In the genomic region with DNA sequence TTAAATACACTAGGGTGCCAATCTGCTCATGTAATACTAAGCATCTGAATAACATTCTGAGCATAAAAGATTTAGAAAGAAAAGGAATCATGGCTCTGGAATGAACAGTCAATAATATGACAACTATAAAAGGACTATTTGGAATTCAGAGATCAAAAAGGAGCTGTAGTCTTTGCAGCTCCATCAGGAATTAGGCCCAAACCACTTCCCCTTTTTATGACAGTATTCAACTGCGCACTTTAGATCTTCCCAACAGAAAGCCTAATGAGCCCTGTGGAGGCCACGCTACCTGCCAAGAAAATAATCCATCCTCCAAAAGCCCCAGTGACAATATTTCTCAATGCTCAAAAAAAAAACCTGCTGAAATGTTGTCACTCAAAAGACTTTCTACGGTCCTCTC, we compare ENCODE assay signal across 19 cellular contexts.
"Had no signal": no experiment of that assay in that cellular context is flagged by ENCODE, and none has a peak within 500 bp of the region (broad histone marks: within the 10 kb centered on the region; RNA-seq: fewer than 3 reads in every experiment).

No MANE protein-coding gene starts in this region.

- H3K27ac ChIP-seq: esophagus squamous epithelium, foreskin keratinocyte, hepatocyte, neutrophil, spleen, tibial artery, upper lobe of right lung, vagina had no signal

- H3K36me3 ChIP-seq: esophagus squamous epithelium, neutrophil, spleen, tibial artery, upper lobe of right lung, vagina had no signal

- H3K27ac Mint-ChIP-seq: dendritic cell treated with granulocyte-macrophage colony-stimulating factor and Interleukin-4, amounts not matched to agents 40 ng/mL and 50 ng/mL, for 4 days; stimulated activated memory B cell treated with anti-CD40 and anti-IgM and Interleukin-4, amounts not matched to agents 10 μg/mL and 1 μg/mL and 100 μg/mL, for 72 hours; stimulated activated naive CD8-positive, alpha-beta T cell treated with anti-CD3 and anti-CD28 coated beads, Interleukin-15, Interleukin-2, amounts not matched to agents 100 ng/mL and 50 ng/mL, for 24 hours had no signal

- DNase-seq: esophagus squamous epithelium; foreskin keratinocyte; left colon; mesendoderm; naive thymus-derived CD8-positive, alpha-beta T cell; posterior cingulate gyrus; spleen; stimulated activated CD4-positive, alpha-beta T cell treated with anti-CD3 and anti-CD28 coated beads, Interleukin-15, amount 100 ng/mL, for 24 hours; stimulated activated CD4-positive, alpha-beta T cell treated with anti-CD3 and anti-CD28 coated beads, Interleukin-1b, Interleukin-23, amount 100 ng/mL, for 48 hours; stimulated activated CD4-positive, alpha-beta T cell treated with anti-CD3 and anti-CD28 coated beads, Interleukin-4, amount 100 ng/mL, for 24 hours; tibial artery; upper lobe of right lung had no signal

- H3K36me3 Mint-ChIP-seq: stimulated activated memory B cell treated with anti-CD40 and anti-IgM and Interleukin-4, amounts not matched to agents 10 μg/mL and 1 μg/mL and 100 μg/mL, for 72 hours had no signal

- H3K4me1 Mint-ChIP-seq: naive thymus-derived CD8-positive, alpha-beta T cell had no signal

- H3K4me3 ChIP-seq: esophagus squamous epithelium, hepatocyte, spleen, tibial artery, upper lobe of right lung, vagina had no signal

- H3K27me3 ChIP-seq: esophagus squamous epithelium, foreskin keratinocyte, hepatocyte, neutrophil, spleen, tibial artery, upper lobe of right lung, vagina had no signal

- H3K4me3 Mint-ChIP-seq: dendritic cell treated with granulocyte-macrophage colony-stimulating factor and Interleukin-4, amounts not matched to agents 40 ng/mL and 50 ng/mL, for 4 days; naive thymus-derived CD8-positive, alpha-beta T cell; stimulated activated memory B cell treated with anti-CD40 and anti-IgM and Interleukin-4, amounts not matched to agents 10 μg/mL and 1 μg/mL and 100 μg/mL, for 72 hours; stimulated activated naive CD8-positive, alpha-beta T cell treated with anti-CD3 and anti-CD28 coated beads, Interleukin-15, Interleukin-2, amounts not matched to agents 100 ng/mL and 50 ng/mL, for 24 hours had no signal

- H3K27me3 Mint-ChIP-seq: dendritic cell treated with granulocyte-macrophage colony-stimulating factor and Interleukin-4, amounts not matched to agents 40 ng/mL and 50 ng/mL, for 4 days; naive thymus-derived CD8-positive, alpha-beta T cell; stimulated activated memory B cell treated with anti-CD40 and anti-IgM and Interleukin-4, amounts not matched to agents 10 μg/mL and 1 μg/mL and 100 μg/mL, for 72 hours; stimulated activated naive CD8-positive, alpha-beta T cell treated with anti-CD3 and anti-CD28 coated beads, Interleukin-15, Interleukin-2, amounts not matched to agents 100 ng/mL and 50 ng/mL, for 24 hours had no signal

- ATAC-seq: foreskin keratinocyte; left colon; naive thymus-derived CD8-positive, alpha-beta T cell; sciatic nerve; stimulated activated memory B cell treated with anti-CD40 and anti-IgM and Interleukin-4, amounts not matched to agents 10 μg/mL and 1 μg/mL and 100 μg/mL, for 72 hours; upper lobe of right lung had no signal

- H3K4me1 ChIP-seq: esophagus squamous epithelium, foreskin keratinocyte, spleen, tibial artery, upper lobe of right lung, vagina had no signal

- H3K9me3 Mint-ChIP-seq: dendritic cell treated with granulocyte-macrophage colony-stimulating factor and Interleukin-4, amounts not matched to agents 40 ng/mL and 50 ng/mL, for 4 days had no signal

- H3K9me3 ChIP-seq: esophagus squamous epithelium, neutrophil, tibial artery, upper lobe of right lung, vagina had no signal
